ENCODE assay signal across 8 cellular contexts in genomic region chr7:6826151-6826550, GRCh38. TPM values are rescaled to one million over a fixed set of nuclear protein-coding genes. Genes with fewer than 3 reads are reported as not detected.
DNase-seq lines count a peak whose midpoint lies in the region; ATAC-seq and TF ChIP-seq lines count a peak whose summit lies in the region.
"Not testable (repeated sequence)": the region's sequence is repeated elsewhere in the genome, so short reads cannot be mapped to it uniquely, and the experiment has no call there.

TSS of gene CCZ1B (minus strand) at chr7:6826275. CDS start at chr7:6826197, 78 bp downstream.

- H3K27me3 ChIP-seq in ascending aorta; aorta (ENCODE audit: control insufficient read depth in 1 of 2, insufficient read depth in 2 of 2, low read length in 1 of 2): not testable (repeated sequence)

- not testable (repeated sequence) for H3K36me3 ChIP-seq in ascending aorta; aorta (ENCODE audit: control insufficient read depth in 1 of 2, insufficient read depth in 2 of 2, low read length in 1 of 2)

- H3K4me3 ChIP-seq in ascending aorta (peak within 1 kb of the TSS; percentile 68 to 73), aorta (ENCODE audit: low read length in 2 of 2) (peak within 1 kb of the TSS in 1 of 2 donors; percentile 52)

- not testable (repeated sequence) for H3K4me1 ChIP-seq in ascending aorta; aorta (ENCODE audit: control insufficient read depth in 1 of 2, insufficient read depth in 2 of 2, low read length in 2 of 2)

- peak in 2 of 3 experiments; percentile 20 to 31 for TF ChIP-seq CTCF in ascending aorta (IDR thresholded peaks at IDR 0.05)

- intact Hi-C loops in ascending aorta (cut with DNase I); sciatic nerve (cut with DNase I); aorta (cut with DNase I): not testable (repeated sequence)

- H3K9me3 ChIP-seq in ascending aorta; aorta (ENCODE audit: control insufficient read depth, low read length): not testable (repeated sequence)

- ATAC-seq in GM18511 (IDR thresholded peaks at IDR 0.05; ENCODE audit: unreplicated experiment): peak; percentile 100
- peak; percentile 98 for ATAC-seq in HG02981 (IDR thresholded peaks at IDR 0.05; ENCODE audit: unreplicated experiment)
- peak; percentile 98 for ATAC-seq in sciatic nerve
- peak; percentile 95 for ATAC-seq in aorta (ENCODE audit: low FRiP score)

- peak within 1 kb of the TSS; percentile 53 to 72 for H3K27ac ChIP-seq in ascending aorta
- not testable (repeated sequence) for H3K27ac ChIP-seq in aorta (ENCODE audit: low read depth in 1 of 2, low read length in 2 of 2)

- peak; percentile 47 for DNase-seq in NCI-H2081 treated with DMSO at 0.1 percent for 48 hours (lab: John Stamatoyannopoulos, UW)
- peak; percentile 59 for DNase-seq in T1000 (lab: John Stamatoyannopoulos, UW)
- peak in 1 of 2 donors; percentile 85 for DNase-seq in ascending aorta (ENCODE audit: low spot score in 2 of 2)
- DNase-seq in hypothalamus (lab: John Stamatoyannopoulos, UW): peak in 50 of 51 donors; percentile 5 to 92 (median 72)
- peak; percentile 89 for DNase-seq in sciatic nerve (ENCODE audit: low spot score)
- DNase-seq in aorta: peak; percentile 93 to 96

- 1 to 2% methylated on average over 24 to 26 of the region's 35 CpGs for WGBS in aorta, 2 donors

RNA-seq across cellular contexts. Expression of gene CCZ1B, which starts in this region (rescaled TPM):
- total RNA-seq in ascending aorta (24.6 TPM), sciatic nerve (92.1 TPM), aorta (10 to 100 TPM; 60.1 to 74.4 TPM)
- 10 to 100 TPM; 16.8 to 38.0 TPM for polyA plus RNA-seq in aorta
